In genomic region chr4:7007142-7007907, GRCh38 we compare ENCODE assay signal across 22 cellular contexts. TPM values are rescaled to one million over a fixed set of nuclear protein-coding genes. Genes with fewer than 3 reads are reported as not detected.
DNase-seq lines count a peak whose midpoint lies in the region; ATAC-seq, FAIRE-seq and TF ChIP-seq lines count a peak whose summit lies in the region.
"Had no signal": no experiment of that assay in that cellular context is flagged by ENCODE, and none has a peak within 500 bp of the region (broad histone marks: within the 10 kb centered on the region; RNA-seq: fewer than 3 reads in every experiment).

No MANE protein-coding gene starts in this region.

- H3K36me3 Mint-ChIP-seq in MCF 10A (ENCODE audit: insufficient read depth, unreplicated experiment) (peaks cover 84% of the 10 kb centered on the region), mesothelial cell of epicardium (peaks cover 26% of the 10 kb centered on the region)

- no TSS peak for BruUV-seq in MCF 10A (replicated peaks; lab: Mats Ljungman, UMichigan)
- BruUV-seq in K562 (replicated peaks; lab: Mats Ljungman, UMichigan), result no TSS peak

- no peak overlapping the region for H3K4me2 ChIP-seq in K562 (ENCODE audit: insufficient read depth, low read length)

- no peaks in the 10 kb centered on the region for H3K9me1 ChIP-seq in K562 (ENCODE audit: control insufficient read depth, insufficient read depth, low read length)

- peak overlapping the region; percentile 69 for H3K27ac Mint-ChIP-seq in MCF 10A (ENCODE audit: low read depth, unreplicated experiment)
- peak overlapping the region; percentile 67 for H3K27ac Mint-ChIP-seq in mesothelial cell of epicardium
- H3K27ac Mint-ChIP-seq: T-helper 2 cell treated with Interferon-gamma antibody and Interleukin-4, amounts not matched to agents 5 μg/mL and 100 μg/mL, for 36 hours had no signal

- no peaks in the 10 kb centered on the region for H3K36me3 ChIP-seq in breast epithelium
- peaks cover 93% of the 10 kb centered on the region for H3K36me3 ChIP-seq in K562 (ENCODE audit: control insufficient read depth, insufficient read depth, low read length)

- in situ Hi-C loops in K562 (cut with MboI), result no loop called here

- TF ChIP-seq EP300 in K562 (IDR thresholded peaks at IDR 0.05; ENCODE audit: low read length), result no peak

- H3K4me1 Mint-ChIP-seq in MCF 10A (ENCODE audit: insufficient read depth, unreplicated experiment) (peaks cover 20% of the 10 kb centered on the region), mesothelial cell of epicardium (peaks cover 12% of the 10 kb centered on the region)

- H3K27ac ChIP-seq in breast epithelium (no peak overlapping the region), K562 (ENCODE audit: extremely low read depth, low read depth, low read length) (no peak overlapping the region)
- H3K27ac ChIP-seq: coronary artery, upper lobe of right lung had no signal

- H4K20me1 ChIP-seq in K562 (replicated peaks; ENCODE audit: control insufficient read depth, insufficient read depth, low read length), result 0 out of 2 replicates have a peak, but pooled peaks cover 6% of the 10 kb centered on the region

- no peak for FAIRE-seq in K562 (lab: Jason Lieb, UNC)

- H2AFZ ChIP-seq in K562 (ENCODE audit: low read depth, low read length), result no peak overlapping the region

- no peaks in the 10 kb centered on the region for H3K79me2 ChIP-seq in K562 (ENCODE audit: control insufficient read depth, insufficient read depth, low read length)

- CTCF ChIA-PET in MCF 10A (lab: Yijun Ruan, JAX) (interaction anchor here (0.5 to 1.6 kb wide), 7 partner anchors 11 to 96 kb away, joined by 3 to 11 read pairs (median 3); partner anchors contain the start of gene TADA2B), K562 (lab: Yijun Ruan, JAX; ENCODE audit: low intra/inter-chr PET ratio) (no interaction called here)

- POLR2A ChIA-PET in MCF 10A (lab: Yijun Ruan, JAX), result interaction anchor here (0.6 to 7.6 kb wide), 10 partner anchors 15 to 365 kb away, joined by 3 to 62 read pairs (median 5); partner anchors contain the start of genes GRPEL1 and TADA2B
- POLR2A ChIA-PET in K562 (lab: Yijun Ruan, JAX), result interaction anchor here (1.4 kb wide), 1 partner anchor 9 kb away, joined by 4 read pairs; no protein-coding TSS in a partner anchor

- H3K4me3 Mint-ChIP-seq in MCF 10A (ENCODE audit: unreplicated experiment), result no peak overlapping the region
- H3K4me3 Mint-ChIP-seq in mesothelial cell of epicardium, result no peak overlapping the region
- H3K4me3 Mint-ChIP-seq: IgD-negative memory B cell; T-helper 2 cell treated with Interferon-gamma antibody and Interleukin-4, amounts not matched to agents 5 μg/mL and 100 μg/mL, for 36 hours had no signal

- H3K9me3 ChIP-seq in breast epithelium (no peaks in the 10 kb centered on the region), K562 (replicated peaks; ENCODE audit: control insufficient read depth, insufficient read depth, low read depth, low read length) (no peaks in the 10 kb centered on the region)
- H3K9me3 ChIP-seq: upper lobe of right lung had no signal

- H3K27me3 Mint-ChIP-seq in MCF 10A (ENCODE audit: insufficient read depth, unreplicated experiment) (no peaks in the 10 kb centered on the region), mesothelial cell of epicardium (ENCODE audit: low read depth) (no peaks in the 10 kb centered on the region)
- H3K27me3 Mint-ChIP-seq: IgD-negative memory B cell had no signal

- DNase-seq in MCF 10A (ENCODE audit: unreplicated experiment) (no peak), breast epithelium (ENCODE audit: low spot score in 2 of 2) (no peak), K562 (ENCODE audit: extremely low read depth in 1 of 4, low spot score in 3 of 4) (no peak), mesothelial cell of epicardium (ENCODE audit: low spot score in 2 of 2, unreplicated experiment in 2 of 2) (no peak), omental fat pad (ENCODE audit: low spot score) (no peak), SHP77 (lab: John Stamatoyannopoulos, UW) (no peak), NCI-H1694 (lab: John Stamatoyannopoulos, UW) (no peak)
- DNase-seq: activated CD4-positive, CD25-positive, alpha-beta regulatory T cell treated with anti-CD3 and anti-CD28 coated beads, Interleukin-2, amount 50 U/mL, for 72 hours; activated CD8-positive, alpha-beta memory T cell treated with anti-CD3 and anti-CD28 coated beads, Interleukin-2, amount 50 U/mL, for 48 hours; activated naive CD4-positive, alpha-beta T cell; left colon; NCI-H2081; NCI-H524; nucleus accumbens; SHP77 treated with DMSO at 0.1 percent for 48 hours; stimulated activated CD4-positive, alpha-beta T cell treated with anti-CD3 and anti-CD28 coated beads, Interleukin-2, amount 100 ng/mL, for 24 hours; upper lobe of right lung had no signal

- no peaks in the 10 kb centered on the region for H3K9me3 Mint-ChIP-seq in MCF 10A (ENCODE audit: unreplicated experiment)
- no peaks in the 10 kb centered on the region for H3K9me3 Mint-ChIP-seq in mesothelial cell of epicardium
- H3K9me3 Mint-ChIP-seq: IgD-negative memory B cell; T-helper 2 cell treated with Interferon-gamma antibody and Interleukin-4, amounts not matched to agents 5 μg/mL and 100 μg/mL, for 36 hours had no signal

- peak; percentile 59 for ATAC-seq in K562
- ATAC-seq in GM21381 (IDR thresholded peaks at IDR 0.05; ENCODE audit: unreplicated experiment), result no peak
- no peak for ATAC-seq in omental fat pad (ENCODE audit: low FRiP score)
- ATAC-seq: sciatic nerve, upper lobe of right lung had no signal

- H3K27me3 ChIP-seq in breast epithelium, result no peaks in the 10 kb centered on the region
- no peaks in the 10 kb centered on the region for H3K27me3 ChIP-seq in K562 (ENCODE audit: control insufficient read depth in 2 of 2, insufficient read depth in 2 of 2, low read length in 2 of 2)
- H3K27me3 ChIP-seq: upper lobe of right lung had no signal

- H3K4me3 ChIP-seq in breast epithelium (no peak overlapping the region), K562 (no peak overlapping the region)
- H3K4me3 ChIP-seq: coronary artery, upper lobe of right lung had no signal

- TF ChIP-seq POLR2A in breast epithelium (IDR thresholded peaks at IDR 0.05), result no peak
- TF ChIP-seq POLR2A in K562 (conservative IDR thresholded peaks at IDR 0.05), result no peak

- no peak for TF ChIP-seq RAD21 in K562 (CRISPR knock-in tag; conservative IDR thresholded peaks at IDR 0.05 in 1 of 2, IDR thresholded peaks at IDR 0.05 in 1 of 2)

- 78% methylated on average over 12 of the region's 12 CpGs for WGBS in K562 (ENCODE audit: insufficient coverage, low coverage, missing lambda C conversion rate)

- H3K4me1 ChIP-seq in breast epithelium, result peaks cover 0 to 10% of the 10 kb centered on the region in 2 donors
- peaks cover 0 to 4% of the 10 kb centered on the region in 2 experiments; a peak in 1 of 5 replicates for H3K4me1 ChIP-seq in K562 (replicated peaks in 1 of 2; ENCODE audit: control insufficient read depth in 2 of 2, insufficient read depth in 2 of 2, low read length in 2 of 2)
- H3K4me1 ChIP-seq: upper lobe of right lung had no signal

- peak overlapping the region in 1 of 2 experiments; percentile 75; a peak in 2 of 4 replicates for H3K9ac ChIP-seq in K562 (ENCODE audit: insufficient read depth in 1 of 2, low read depth in 2 of 2, low read length in 2 of 2)

- intact Hi-C loops in MCF 10A (cut with micrococcal nuclease) (no loop called here), breast epithelium (cut with DNase I; ENCODE audit: low total_unique reads) (no loop called here), K562 (cut with micrococcal nuclease) (no loop called here)

- no peak for TF ChIP-seq CTCF in MCF 10A (IDR thresholded peaks at IDR 0.05; ENCODE audit: unreplicated experiment)
- TF ChIP-seq CTCF in breast epithelium (IDR thresholded peaks at IDR 0.05), result no peak
- peak in 1 of 3 experiments; percentile 10; a peak in 1 of 6 replicates for TF ChIP-seq CTCF in K562 (IDR thresholded peaks at IDR 0.05 in 2 of 3, conservative IDR thresholded peaks at IDR 0.05 in 1 of 3; ENCODE audit: insufficient read depth in 2 of 3, low read depth in 1 of 3, low read length in 3 of 3)
- no peak for TF ChIP-seq CTCF in mesothelial cell of epicardium (IDR thresholded peaks at IDR 0.05; ENCODE audit: unreplicated experiment)
- no peak for TF ChIP-seq CTCF in omental fat pad (IDR thresholded peaks at IDR 0.05)

TF ChIP-seq in K562, 482 proteins besides CTCF, POLR2A, EP300 and RAD21:
- no peak for TF ChIP-seq NFXL1 (CRISPR knock-in tag; IDR thresholded peaks at IDR 0.05)
- TF ChIP-seq NR2F6 (CRISPR knock-in tag; IDR thresholded peaks at IDR 0.05), result no peak
- TF ChIP-seq HDAC1 (IDR thresholded peaks at IDR 0.05), result no peak
TF ChIP-seq in K562: peak in this region for 0.

RNA-seq across cellular contexts. Expression of gene TADA2B, which starts 35.8 kb away (rescaled TPM):
- total RNA-seq in MCF 10A (2022) (29.5 and 31.8 TPM in 2 replicates), breast epithelium (10 to 100 TPM; 16.4 to 22.7 (median 17.8) TPM), K562 (2014; rRNA removed) (8.6 and 11.5 TPM in 2 replicates), K562 (2014; rRNA removed; fragmentation: Illumina TruSeq; extraction: Trizol) (6.3 and 7.5 TPM in 2 replicates), K562 (2015; rRNA removed; fragmentation: Illumina TruSeq; extraction: Trizol) (10.4 and 10.9 TPM in 2 replicates), K562 (2021) (11.9 and 12.2 TPM in 2 replicates), mesothelial cell of epicardium (16.5 to 19.0 TPM (median 17.4 TPM) in 3 replicates), omental fat pad (10 to 100 TPM; 12.2 to 20.5 (median 16.5) TPM)
- total RNA-seq in K562 (2011; cell fraction: chromatin; rRNA removed; ENCODE audit: low replicate concordance), result 12.9 and 18.0 TPM in 2 replicates
- 10.0 and 11.0 TPM in 2 replicates for total RNA-seq in K562 (2011; cell fraction: nucleolus; rRNA removed)
- 11.2 and 11.5 TPM in 2 replicates for total RNA-seq in K562 (2011; cell fraction: nucleoplasm; rRNA removed)
- polyA plus RNA-seq in K562 (2011; rRNA removed) (3.8 and 4.2 TPM in 2 replicates), K562 (2014; fragmentation: Illumina TruSeq; extraction: Trizol) (9.2 and 11.8 TPM in 2 replicates), K562 (2014; fragmentation: Nextera tagmentation; extraction: Ambion mirVana) (under 1 TPM; 0.55 to 0.81 TPM), K562 (2014; rRNA removed) (7.4 and 7.7 TPM in 2 replicates)
- polyA plus RNA-seq in K562 (2011; cell fraction: cytosol; rRNA removed), result 4.6 and 5.4 TPM in 2 replicates
- polyA plus RNA-seq in K562 (2011; cell fraction: nucleus; rRNA removed), result 4.7 and 8.2 TPM in 2 replicates
- 10.8 and 12.4 TPM in 2 replicates for polyA plus RNA-seq in K562 (2012)
- 4.9 and 5.9 TPM in 2 replicates for polyA minus RNA-seq in K562 (2011; rRNA and poly(A)+ RNA removed)
- 5.5 and 5.6 TPM in 2 replicates for polyA minus RNA-seq in K562 (2011; cell fraction: cytosol; rRNA and poly(A)+ RNA removed)
- polyA minus RNA-seq in K562 (2011; cell fraction: nucleus; rRNA and poly(A)+ RNA removed), result 3.8 and 6.1 TPM in 2 replicates
